In genomic region chr7:37102518-37103137, GRCh38 we compare ENCODE assay signal across 19 cellular contexts.
DNase-seq lines count a peak whose midpoint lies in the region; ATAC-seq, FAIRE-seq and TF ChIP-seq lines count a peak whose summit lies in the region.
"Had no signal": no experiment of that assay in that cellular context is flagged by ENCODE, and none has a peak within 500 bp of the region (broad histone marks: within the 10 kb centered on the region; RNA-seq: fewer than 3 reads in every experiment).

No MANE protein-coding gene starts in this region.

- H3K9me3 ChIP-seq in cardiac muscle cell (ENCODE audit: low read depth) = no peaks in the 10 kb centered on the region
- H3K9me3 ChIP-seq: BE2C, Caco-2 had no signal

- H3K36me3 Mint-ChIP-seq in activated T-helper 17 cell treated with anti-CD3 and anti-CD28 coated beads, Interleukin-2, amount 50 U/mL, for 72 hours (ENCODE audit: low read depth) = peaks cover 45% of the 10 kb centered on the region

- no peak overlapping the region for H3K4me3 Mint-ChIP-seq in activated T-helper 17 cell treated with anti-CD3 and anti-CD28 coated beads, Interleukin-2, amount 50 U/mL, for 72 hours
- H3K4me3 Mint-ChIP-seq: CD4-positive, CD25-positive, alpha-beta regulatory T cell; HFFc6 had no signal

- peaks cover 17% of the 10 kb centered on the region for H3K4me1 ChIP-seq in cardiac muscle cell (ENCODE audit: low read depth)
- H3K4me1 ChIP-seq: BE2C had no signal

- no peaks in the 10 kb centered on the region for H3K27me3 Mint-ChIP-seq in activated T-helper 17 cell treated with anti-CD3 and anti-CD28 coated beads, Interleukin-2, amount 50 U/mL, for 72 hours
- H3K27me3 Mint-ChIP-seq: CD4-positive, CD25-positive, alpha-beta regulatory T cell had no signal

- no peaks in the 10 kb centered on the region for H3K27me3 ChIP-seq in cardiac muscle cell
- H3K27me3 ChIP-seq: BE2C had no signal

- ATAC-seq in left cardiac atrium (no peak), HG02938 (IDR thresholded peaks at IDR 0.05; ENCODE audit: unreplicated experiment) (no peak)
- ATAC-seq in activated T-helper 17 cell treated with anti-CD3 and anti-CD28 coated beads, Interleukin-2, amount 50 U/mL, for 72 hours (replicated peaks) = no peak
- ATAC-seq: HCT116 had no signal

- no peak for TF ChIP-seq CTCF in cardiac muscle cell (IDR thresholded peaks at IDR 0.05; ENCODE audit: low read depth, low read length)

- intact Hi-C loops in left cardiac atrium (cut with DNase I) = no loop called here

- peak overlapping the region; percentile 44 for H3K27ac Mint-ChIP-seq in activated T-helper 17 cell treated with anti-CD3 and anti-CD28 coated beads, Interleukin-2, amount 50 U/mL, for 72 hours
- H3K27ac Mint-ChIP-seq: HFFc6 had no signal

- H3K36me3 ChIP-seq in cardiac muscle cell = no peaks in the 10 kb centered on the region
- H3K36me3 ChIP-seq: BE2C had no signal

- peak; percentile 61 for FAIRE-seq in GM19239 (lab: Jason Lieb, UNC)
- FAIRE-seq: D721Med, G401.6, GM12892 had no signal

- DNase-seq in cardiac muscle cell (ENCODE audit: low read depth in 1 of 2, low spot score in 1 of 2) (peak in 1 of 2 donors; percentile 14), left cardiac atrium (no peak), GM19239 (ENCODE audit: insufficient read length, low spot score) (no peak)
- DNase-seq in activated CD4-positive, alpha-beta T cell treated with anti-CD3 and anti-CD28 coated beads, Interleukin-2, amount 50 U/mL, for 4 hours = no peak
- no peak for DNase-seq in stimulated activated naive CD4-positive, alpha-beta T cell (lab: John Stamatoyannopoulos, UW)
- DNase-seq: ACHN; BE2C; C1 segment of cervical spinal cord; Caco-2; CD4-positive, CD25-positive, alpha-beta regulatory T cell; GOT3; H7; HFFc6 had no signal

- peaks cover 19% of the 10 kb centered on the region for H3K4me1 Mint-ChIP-seq in activated T-helper 17 cell treated with anti-CD3 and anti-CD28 coated beads, Interleukin-2, amount 50 U/mL, for 72 hours

- peak overlapping the region; percentile 88 for H3K27ac ChIP-seq in cardiac muscle cell

- no peak overlapping the region for H3K4me3 ChIP-seq in cardiac muscle cell

- no peaks in the 10 kb centered on the region for H3K9me3 Mint-ChIP-seq in activated T-helper 17 cell treated with anti-CD3 and anti-CD28 coated beads, Interleukin-2, amount 50 U/mL, for 72 hours
